1 cellular context compared by ENCODE assay signal in the genomic region with DNA sequence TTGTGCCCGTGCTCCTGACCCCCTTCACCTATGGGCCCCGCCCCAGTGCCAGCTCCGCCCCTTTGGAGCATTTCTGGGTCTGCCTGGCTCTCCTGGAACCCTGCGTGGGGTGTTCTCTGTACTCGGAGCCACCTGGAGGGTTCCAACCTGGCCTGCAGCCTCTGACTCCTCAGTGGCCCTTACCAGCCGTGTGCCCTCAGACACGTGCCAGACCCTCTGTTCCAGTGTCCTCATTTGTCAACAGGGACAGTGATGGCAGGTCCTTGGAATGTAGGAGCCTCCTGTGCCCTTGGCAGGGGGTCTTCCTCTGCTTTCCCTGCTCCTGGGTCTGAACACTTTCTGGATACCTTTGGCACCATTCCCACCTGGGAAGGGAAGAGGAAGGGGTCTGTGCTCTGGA.
TF ChIP-seq lines count a peak whose summit lies in the region.

No MANE protein-coding gene starts in this region.

TF ChIP-seq in H1, 55 proteins besides CTCF, POLR2A, EP300 and RAD21:
- peak; percentile 50 for TF ChIP-seq TEAD4 (IDR thresholded peaks at IDR 0.05; ENCODE audit: low read depth, low read length)
- TF ChIP-seq, protein P1, sequence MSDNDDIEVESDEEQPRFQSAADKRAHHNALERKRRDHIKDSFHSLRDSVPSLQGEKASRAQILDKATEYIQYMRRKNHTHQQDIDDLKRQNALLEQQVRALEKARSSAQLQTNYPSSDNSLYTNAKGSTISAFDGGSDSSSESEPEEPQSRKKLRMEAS (IDR thresholded peaks at IDR 0.05), result peak; percentile 51; the same call in 1 of the 2 replicates
- TF ChIP-seq SIN3A (conservative IDR thresholded peaks at IDR 0.05 in 1 of 2, IDR thresholded peaks at IDR 0.05 in 1 of 2; ENCODE audit: low read depth in 1 of 2, low read length in 2 of 2), result no peak
TF ChIP-seq in H1: peak in this region for 2.
